In the genomic region with DNA sequence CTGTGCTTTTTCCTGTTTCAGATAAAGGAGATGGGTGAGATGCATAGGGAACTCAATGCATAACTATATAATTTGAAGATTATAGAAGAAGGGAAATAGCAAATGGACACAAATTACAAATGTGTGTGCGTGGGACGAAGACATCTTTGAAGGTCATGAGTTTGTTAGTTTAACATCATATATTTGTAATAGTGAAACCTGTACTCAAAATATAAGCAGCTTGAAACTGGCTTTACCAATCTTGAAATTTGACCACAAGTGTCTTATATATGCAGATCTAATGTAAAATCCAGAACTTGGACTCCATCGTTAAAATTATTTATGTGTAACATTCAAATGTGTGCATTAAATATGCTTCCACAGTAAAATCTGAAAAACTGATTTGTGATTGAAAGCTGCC, we compare ENCODE assay signal across 30 cellular contexts. TPM values are rescaled to one million over a fixed set of nuclear protein-coding genes. Genes with fewer than 3 reads are reported as not detected.
A peak's percentile ranks its signal among the peaks of the same experiment; 100 is the strongest.
DNase-seq lines count a peak whose midpoint lies in the region; ATAC-seq and TF ChIP-seq lines count a peak whose summit lies in the region.
"Had no signal": no experiment of that assay in that cellular context is flagged by ENCODE, and none has a peak within 500 bp of the region (broad histone marks: within the 10 kb centered on the region; RNA-seq: fewer than 3 reads in every experiment).

No MANE protein-coding gene starts in this region.

- no peaks in the 10 kb centered on the region for H3K27me3 ChIP-seq in PC-3 (ENCODE audit: low read length)
- H3K27me3 ChIP-seq: BE2C had no signal

- no peaks in the 10 kb centered on the region for H3K79me2 ChIP-seq in PC-3 (ENCODE audit: low read length)

- H3K36me3 Mint-ChIP-seq in Calu3 (ENCODE audit: insufficient read depth, unreplicated experiment) = peaks cover 58% of the 10 kb centered on the region
- no peaks in the 10 kb centered on the region for H3K36me3 Mint-ChIP-seq in CD14-positive monocyte

- H3K36me3 ChIP-seq in PC-3 (ENCODE audit: low read depth, low read length) = peaks cover 39% of the 10 kb centered on the region
- H3K36me3 ChIP-seq: BE2C had no signal

- intact Hi-C loops in Calu3 (cut with micrococcal nuclease; ENCODE audit: unreplicated experiment) (no loop called here), PC-3 (cut with micrococcal nuclease) (no loop called here), CD14-positive monocyte (cut with micrococcal nuclease) (loop anchor here in 1 of 2 donors (5.0 kb wide), 1 partner anchor 49 kb away; no protein-coding TSS in a partner anchor)

- no peak overlapping the region for H2AFZ ChIP-seq in PC-3 (ENCODE audit: low read length)
- H2AFZ ChIP-seq: GM23248, PC-9 had no signal

- H3K27ac Mint-ChIP-seq in Calu3 (ENCODE audit: unreplicated experiment) = no peak overlapping the region
- no peak overlapping the region for H3K27ac Mint-ChIP-seq in CD14-positive monocyte
- H3K27ac Mint-ChIP-seq: T-helper 2 cell treated with Interferon-gamma antibody and Interleukin-4, amounts not matched to agents 5 μg/mL and 100 μg/mL, for 36 hours had no signal

- H3K9me3 ChIP-seq in PC-3 (ENCODE audit: low read length) = no peaks in the 10 kb centered on the region
- H3K9me3 ChIP-seq: BE2C had no signal

- CTCF ChIA-PET in Calu3 (lab: Charles Lee) (interaction anchor here (0.6 to 3.4 kb wide), 4 partner anchors 41 to 1575 kb away, joined by 3 to 80 read pairs (median 4); no protein-coding TSS in a partner anchor), PC-3 (lab: Charles Lee) (interaction anchor here (0.6 to 0.7 kb wide), 3 partner anchors 14 to 391 kb away, joined by 4 to 7 read pairs (median 6); no protein-coding TSS in a partner anchor)

- no peaks in the 10 kb centered on the region for H3K27me3 Mint-ChIP-seq in Calu3 (ENCODE audit: unreplicated experiment)
- peaks cover 9 to 13% (median 10%) of the 10 kb centered on the region in 3 donors for H3K27me3 Mint-ChIP-seq in CD14-positive monocyte (ENCODE audit: low read depth in 3 of 3)

- POLR2A ChIA-PET in PC-3 (lab: Charles Lee; ENCODE audit: unreplicated experiment) = interaction anchor here (0.6 kb wide), 2 partner anchors 9 to 29 kb away, joined by 7 to 19 read pairs; no protein-coding TSS in a partner anchor

- no peak overlapping the region for H3K4me3 Mint-ChIP-seq in Calu3 (ENCODE audit: low read depth, unreplicated experiment)
- H3K4me3 Mint-ChIP-seq in CD14-positive monocyte = no peak overlapping the region
- H3K4me3 Mint-ChIP-seq: H9; T-helper 2 cell treated with Interferon-gamma antibody and Interleukin-4, amounts not matched to agents 5 μg/mL and 100 μg/mL, for 36 hours had no signal

- H3K27ac ChIP-seq in PC-3 (ENCODE audit: low read length) = no peak overlapping the region
- H3K27ac ChIP-seq: GM23248 had no signal

- TF ChIP-seq CTCF in Calu3 (IDR thresholded peaks at IDR 0.05; ENCODE audit: unreplicated experiment) = no peak
- TF ChIP-seq CTCF in GM13976 (IDR thresholded peaks at IDR 0.05; ENCODE audit: borderline replicate concordance, control extremely low read depth, extremely low read depth, insufficient read depth, missing control alignments) = no peak
- no peak for TF ChIP-seq CTCF in PC-3 (conservative IDR thresholded peaks at IDR 0.05; ENCODE audit: low read depth, low read length)
- no peak for TF ChIP-seq CTCF in foreskin fibroblast (IDR thresholded peaks at IDR 0.05; ENCODE audit: low read depth, low read length)
- no peak for TF ChIP-seq CTCF in CD14-positive monocyte (IDR thresholded peaks at IDR 0.05)

- H3K9ac ChIP-seq in PC-3 (ENCODE audit: low read length) = no peak overlapping the region
- H3K9ac ChIP-seq: GM23248 had no signal

- in situ Hi-C loops in GM13976 (cut with MboI; ENCODE audit: low sequenced_read_pairs, unreplicated experiment) = loop anchor here (5.0 kb wide), 1 partner anchor 49 kb away; no protein-coding TSS in a partner anchor

- H3K9me3 Mint-ChIP-seq in Calu3 (ENCODE audit: low read depth, unreplicated experiment) = no peaks in the 10 kb centered on the region
- H3K9me3 Mint-ChIP-seq in CD14-positive monocyte = no peaks in the 10 kb centered on the region
- H3K9me3 Mint-ChIP-seq: T-helper 2 cell treated with Interferon-gamma antibody and Interleukin-4, amounts not matched to agents 5 μg/mL and 100 μg/mL, for 36 hours had no signal

- no peaks in the 10 kb centered on the region for H3F3A ChIP-seq in PC-3 (ENCODE audit: low read length, unreplicated experiment)

- no peak overlapping the region for H3K4me2 ChIP-seq in PC-3 (ENCODE audit: low read length)
- H3K4me2 ChIP-seq: PC-9 had no signal

- no peaks in the 10 kb centered on the region for H4K20me1 ChIP-seq in PC-3 (ENCODE audit: low read length)

- H3K4me1 Mint-ChIP-seq in Calu3 (ENCODE audit: low read depth, unreplicated experiment) (no peaks in the 10 kb centered on the region), CD14-positive monocyte (peaks cover 3% of the 10 kb centered on the region)

- peak; percentile 52 for ATAC-seq in GM21529 (IDR thresholded peaks at IDR 0.05; ENCODE audit: unreplicated experiment)
- ATAC-seq in PC-3 = no peak
- ATAC-seq: Right ventricle myocardium inferior had no signal

- BruUV-seq in Calu3 (replicated peaks; lab: Mats Ljungman, UMichigan) = TSS peak; percentile 59
- BruUV-seq in PC-3 (replicated peaks; lab: Mats Ljungman, UMichigan) = TSS peak; percentile 54

- no peak overlapping the region for H3K4me3 ChIP-seq in PC-3 (ENCODE audit: low read length)
- no peak overlapping the region for H3K4me3 ChIP-seq in foreskin fibroblast (ENCODE audit: low read depth in 1 of 2, low read length in 2 of 2)
- H3K4me3 ChIP-seq: GM23248, PC-9 had no signal

- H3K4me1 ChIP-seq in PC-3 (ENCODE audit: insufficient read depth, low read length) = no peaks in the 10 kb centered on the region
- H3K4me1 ChIP-seq: BE2C had no signal

- no peak for DNase-seq in Calu3
- peak; percentile 59 for DNase-seq in GM13976 (ENCODE audit: low spot score)
- no peak for DNase-seq in PC-3
- no peak for DNase-seq in hippocampal formation (lab: John Stamatoyannopoulos, UW)
- DNase-seq in stimulated activated naive CD4-positive, alpha-beta T cell (lab: John Stamatoyannopoulos, UW) = no peak
- DNase-seq in foreskin fibroblast = no peak
- no peak for DNase-seq in CD14-positive monocyte (ENCODE audit: low spot score)
- DNase-seq: 8988T; ACHN; BE2C; GM23248; H9; KBM-7; MV-4-11; NCI-H1105; NCI-H1436 treated with DMSO at 0.1 percent for 48 hours; NCI-H187 treated with DMSO at 0.1 percent for 48 hours; NCI-H2107; NCI-H524; NCI-H748 treated with DMSO at 0.1 percent for 48 hours; NK-92 treated with Interleukin-12 subunit alpha and Interleukin-12 subunit beta, amount 100 ng/mL, for 24 hours; PC-9; T-helper 1 cell had no signal

- H3K9me2 ChIP-seq in PC-3 (replicated peaks; ENCODE audit: low read length) = no peaks in the 10 kb centered on the region

RNA-seq across cellular contexts. Expression of gene MSH2, which starts 16.4 kb away (rescaled TPM):
- total RNA-seq in Calu3 (2022) (47.2 and 55.3 TPM in 2 replicates), PC-3 (2014; rRNA removed) (69.2 and 70.7 TPM in 2 replicates)
- 1 to 10 TPM; 2.0 to 2.8 TPM for polyA plus RNA-seq in CD14-positive monocyte

RNA-seq across cellular contexts. Expression of gene EPCAM, which starts 17.4 kb away (rescaled TPM):
- total RNA-seq in Calu3 (2022) (455 and 465 TPM in 2 replicates), PC-3 (2014; rRNA removed) (223 and 235 TPM in 2 replicates)
- polyA plus RNA-seq in CD14-positive monocyte = not detected
- total RNA-seq: HT1080, LHCN-M2, RPMI7951, SK-MEL-5 had no signal
- polyA plus RNA-seq: GM23248 had no signal
